1 cellular context compared by ENCODE assay signal in genomic region chr2:170715932-170716777, GRCh38.
TF ChIP-seq lines count a peak whose summit lies in the region.

No MANE protein-coding gene starts in this region.

TF ChIP-seq in HepG2, 621 proteins besides CTCF, POLR2A, EP300 and RAD21 (continued from another document and continues in another):
- TF ChIP-seq CSRNP2 (CRISPR knock-in tag; conservative IDR thresholded peaks at IDR 0.05; ENCODE audit: low read depth) (no peak), RAD51 (IDR thresholded peaks at IDR 0.05; ENCODE audit: borderline replicate concordance) (no peak), NAIF1 (CRISPR knock-in tag; IDR thresholded peaks at IDR 0.05; ENCODE audit: borderline replicate concordance) (no peak), JUND (CRISPR knock-in tag; IDR thresholded peaks at IDR 0.05) (0 out of 2 replicates have a peak, but pooled peaks have one; percentile 51), NFKB2 (CRISPR knock-in tag; IDR thresholded peaks at IDR 0.05; ENCODE audit: borderline replicate concordance) (no peak), ZNF740 (CRISPR knock-in tag; IDR thresholded peaks at IDR 0.05) (peak; percentile 71), ZNF280D (CRISPR knock-in tag; IDR thresholded peaks at IDR 0.05) (no peak), CERS6 (CRISPR knock-in tag; IDR thresholded peaks at IDR 0.05) (no peak), ZMYM2 (CRISPR knock-in tag; IDR thresholded peaks at IDR 0.05) (no peak), PHF5A (CRISPR knock-in tag; IDR thresholded peaks at IDR 0.05; ENCODE audit: low read depth, unreplicated experiment) (no peak), ZNF747 (CRISPR knock-in tag; IDR thresholded peaks at IDR 0.05; ENCODE audit: borderline replicate concordance) (peak; percentile 10; the same call in 1 of the 2 replicates), ZNF234 (CRISPR knock-in tag; conservative IDR thresholded peaks at IDR 0.05) (peak; percentile 59; the same call in 1 of the 2 replicates), SMYD3 (CRISPR knock-in tag; IDR thresholded peaks at IDR 0.05) (no peak), ZXDC (CRISPR knock-in tag; IDR thresholded peaks at IDR 0.05) (no peak), REST (IDR thresholded peaks at IDR 0.05; ENCODE audit: borderline replicate concordance in 1 of 2, low read depth in 1 of 2, low read length in 2 of 2) (no peak), ZHX2 (IDR thresholded peaks at IDR 0.05; ENCODE audit: low read depth) (no peak), ZHX2 (CRISPR knock-in tag; IDR thresholded peaks at IDR 0.05; ENCODE audit: borderline replicate concordance) (0 out of 2 replicates have a peak, but pooled peaks have one; percentile 51), ZNF674 (CRISPR knock-in tag; IDR thresholded peaks at IDR 0.05; ENCODE audit: low read depth) (0 out of 2 replicates have a peak, but pooled peaks have one; percentile 36), THAP7 (CRISPR knock-in tag; IDR thresholded peaks at IDR 0.05) (0 out of 2 replicates have a peak, but pooled peaks have one; percentile 47), CBX2 (IDR thresholded peaks at IDR 0.05; ENCODE audit: low read depth, low read length) (no peak), CBX2 (CRISPR knock-in tag; IDR thresholded peaks at IDR 0.05; ENCODE audit: low read depth) (0 out of 2 replicates have a peak, but pooled peaks have one; percentile 13), ZNF614 (CRISPR knock-in tag; IDR thresholded peaks at IDR 0.05; ENCODE audit: borderline replicate concordance) (no peak; the same call in 1 of the 2 replicates), ZMYM4 (CRISPR knock-in tag; IDR thresholded peaks at IDR 0.05) (no peak), PATZ1 (CRISPR knock-in tag; IDR thresholded peaks at IDR 0.05) (peak; percentile 83), DNMT1 (CRISPR knock-in tag; IDR thresholded peaks at IDR 0.05) (0 out of 2 replicates have a peak, but pooled peaks have one; percentile 22), MIER3 (CRISPR knock-in tag; IDR thresholded peaks at IDR 0.05; ENCODE audit: borderline replicate concordance) (no peak), ZNF337 (CRISPR knock-in tag; IDR thresholded peaks at IDR 0.05; ENCODE audit: borderline replicate concordance, low read depth) (peak; percentile 11; the same call in 1 of the 2 replicates), GABPB1 (CRISPR knock-in tag; IDR thresholded peaks at IDR 0.05) (no peak), GLMP (CRISPR knock-in tag; IDR thresholded peaks at IDR 0.05; ENCODE audit: borderline replicate concordance) (0 out of 2 replicates have a peak, but pooled peaks have one; percentile 22), HDAC6 (IDR thresholded peaks at IDR 0.05; ENCODE audit: low read depth, low read length) (no peak), SRSF1 (optimal IDR thresholded peaks at IDR 0.05; ENCODE audit: low read depth, low read length) (peak; percentile 5), ZC3H13 (CRISPR knock-in tag; IDR thresholded peaks at IDR 0.05) (0 out of 2 replicates have a peak, but pooled peaks have one; percentile 19), ZNF274 (CRISPR knock-in tag; IDR thresholded peaks at IDR 0.05) (no peak)
